ENCODE assay signal across 11 cellular contexts in the genomic region with DNA sequence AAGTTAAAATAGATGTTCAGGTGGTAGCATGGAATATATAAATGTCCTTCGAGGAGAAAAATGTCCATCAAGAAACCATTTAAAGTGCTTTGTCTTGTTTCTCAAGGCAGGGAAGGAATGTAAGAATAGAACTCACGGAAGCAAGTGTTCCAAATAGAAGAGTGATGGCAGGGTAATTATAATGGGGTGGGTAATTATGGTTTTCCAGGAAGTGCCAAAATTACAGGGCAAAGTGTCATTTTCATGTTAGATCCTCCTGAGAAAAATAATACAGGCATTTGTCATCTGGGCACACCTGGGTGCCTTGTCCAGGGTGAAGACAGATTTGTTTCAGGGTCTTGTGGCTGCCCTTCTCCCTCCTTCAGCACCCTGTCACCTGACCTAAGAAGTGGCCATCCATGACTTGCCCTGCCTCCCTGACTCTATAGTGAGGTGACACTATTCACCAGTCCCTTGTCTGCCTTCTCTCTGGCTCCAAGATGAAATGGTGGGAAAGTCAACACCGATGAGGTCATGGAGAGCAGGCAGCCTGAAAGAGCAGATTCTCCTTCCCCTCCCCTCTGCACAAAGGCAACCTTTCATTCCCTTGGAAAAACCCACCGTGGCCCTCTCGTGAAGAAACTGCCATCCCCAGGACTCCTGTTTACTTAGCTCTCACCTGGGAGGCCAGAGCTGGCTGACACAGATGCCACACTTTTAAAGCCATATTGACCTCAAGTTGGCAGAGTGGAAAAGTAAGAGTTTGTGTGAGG. TPM values are rescaled to one million over a fixed set of nuclear protein-coding genes. Genes with fewer than 3 reads are reported as not detected.
DNase-seq lines count a peak whose midpoint lies in the region; ATAC-seq and TF ChIP-seq lines count a peak whose summit lies in the region.
"Had no signal": no experiment of that assay in that cellular context is flagged by ENCODE, and none has a peak within 500 bp of the region (broad histone marks: within the 10 kb centered on the region; RNA-seq: fewer than 3 reads in every experiment).

No MANE protein-coding gene starts in this region.

- TF ChIP-seq CTCF in HEK293 (tag by site-specific recombination; IDR thresholded peaks at IDR 0.05) (no peak), testis (IDR thresholded peaks at IDR 0.05) (no peak)

- H3K9me3 ChIP-seq in HEK293 (ENCODE audit: control insufficient read depth, insufficient read depth, low read depth, low read length) (no peaks in the 10 kb centered on the region), testis (no peaks in the 10 kb centered on the region), aorta (ENCODE audit: control insufficient read depth, low read length) (no peaks in the 10 kb centered on the region)

- CTCF ChIA-PET in HEK293 (lab: Yijun Ruan, JAX), result no interaction called here

- intact Hi-C loops in left colon (cut with DNase I, micrococcal nuclease), result no loop called here
- intact Hi-C loops in testis (cut with DNase I; ENCODE audit: low total_unique reads), result no loop called here
- intact Hi-C loops in aorta (cut with DNase I), result no loop called here

- no peaks in the 10 kb centered on the region for H3K4me1 ChIP-seq in HEK293 (ENCODE audit: control insufficient read depth, insufficient read depth, low read length)
- no peaks in the 10 kb centered on the region for H3K4me1 ChIP-seq in testis
- H3K4me1 ChIP-seq in aorta (ENCODE audit: control insufficient read depth in 1 of 2, insufficient read depth in 2 of 2, low read length in 2 of 2), result no peaks in the 10 kb centered on the region

- no peak overlapping the region for H3K27ac ChIP-seq in HEK293 (ENCODE audit: extremely low read depth, low read depth, low read length)
- no peak overlapping the region for H3K27ac ChIP-seq in testis
- H3K27ac ChIP-seq in aorta (ENCODE audit: low read depth in 1 of 2, low read length in 2 of 2), result no peak overlapping the region

- whole genome bisulfite sequencing in testis, 2 donors, result 79 to 92% methylated on average over 5 of the region's 5 CpGs
- 66 to 71% methylated on average over 5 of the region's 5 CpGs for WGBS in aorta, 2 donors

- ATAC-seq in left colon, result peak; percentile 67
- no peak for ATAC-seq in aorta (ENCODE audit: low FRiP score)
- ATAC-seq: activated naive CD8-positive, alpha-beta T cell treated with anti-CD3 and anti-CD28 coated beads, Interleukin-2, amount 50 U/mL, for 24 hours had no signal

- H3K27me3 ChIP-seq in testis (no peaks in the 10 kb centered on the region), aorta (ENCODE audit: control insufficient read depth in 1 of 2, insufficient read depth in 2 of 2, low read length in 1 of 2) (no peaks in the 10 kb centered on the region)

- POLR2A ChIA-PET in HEK293 (lab: Yijun Ruan, JAX), result no interaction called here

- no peak for TF ChIP-seq POLR2A in testis (IDR thresholded peaks at IDR 0.05)

- DNase-seq in COLO668 (lab: John Stamatoyannopoulos, UW; ENCODE audit: unreplicated experiment) (peak; percentile 24), NCI-H748 treated with DMSO at 0.1 percent for 48 hours (lab: John Stamatoyannopoulos, UW) (peak; percentile 25), left colon (no peak), testis (no peak), RPMI8226 (no peak), OCI-M1 (lab: John Stamatoyannopoulos, UW) (no peak), aorta (no peak)
- DNase-seq: activated CD4-positive, alpha-beta memory T cell treated with anti-CD3 and anti-CD28 coated beads, Interleukin-2, amount 10 ng/mL, durations not matched to agents 7 days and 5 days; activated naive CD8-positive, alpha-beta T cell treated with anti-CD3 and anti-CD28 coated beads, Interleukin-2, amount 50 U/mL, for 24 hours; effector CD8-positive, alpha-beta T cell had no signal

- no peak overlapping the region for H3K4me3 ChIP-seq in HEK293 (ENCODE audit: low read depth, low read length)
- no peak overlapping the region for H3K4me3 ChIP-seq in testis
- no peak overlapping the region for H3K4me3 ChIP-seq in aorta (ENCODE audit: low read length in 2 of 2)

- H3K36me3 ChIP-seq in HEK293 (ENCODE audit: control insufficient read depth in 2 of 2, insufficient read depth in 1 of 2, low read length in 2 of 2) (no peaks in the 10 kb centered on the region), testis (ENCODE audit: low read depth, missing control alignments) (no peaks in the 10 kb centered on the region), aorta (ENCODE audit: control insufficient read depth in 1 of 2, insufficient read depth in 2 of 2, low read length in 1 of 2) (no peaks in the 10 kb centered on the region)

TF ChIP-seq in HEK293, 187 proteins besides CTCF, POLR2A, EP300 and RAD21:
- TF ChIP-seq, protein P1, sequence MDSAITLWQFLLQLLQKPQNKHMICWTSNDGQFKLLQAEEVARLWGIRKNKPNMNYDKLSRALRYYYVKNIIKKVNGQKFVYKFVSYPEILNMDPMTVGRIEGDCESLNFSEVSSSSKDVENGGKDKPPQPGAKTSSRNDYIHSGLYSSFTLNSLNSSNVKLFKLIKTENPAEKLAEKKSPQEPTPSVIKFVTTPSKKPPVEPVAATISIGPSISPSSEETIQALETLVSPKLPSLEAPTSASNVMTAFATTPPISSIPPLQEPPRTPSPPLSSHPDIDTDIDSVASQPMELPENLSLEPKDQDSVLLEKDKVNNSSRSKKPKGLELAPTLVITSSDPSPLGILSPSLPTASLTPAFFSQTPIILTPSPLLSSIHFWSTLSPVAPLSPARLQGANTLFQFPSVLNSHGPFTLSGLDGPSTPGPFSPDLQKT (IDR thresholded peaks at IDR 0.05; ENCODE audit: borderline replicate concordance, low read depth, low read length), result no peak
- TF ChIP-seq, protein P2, sequence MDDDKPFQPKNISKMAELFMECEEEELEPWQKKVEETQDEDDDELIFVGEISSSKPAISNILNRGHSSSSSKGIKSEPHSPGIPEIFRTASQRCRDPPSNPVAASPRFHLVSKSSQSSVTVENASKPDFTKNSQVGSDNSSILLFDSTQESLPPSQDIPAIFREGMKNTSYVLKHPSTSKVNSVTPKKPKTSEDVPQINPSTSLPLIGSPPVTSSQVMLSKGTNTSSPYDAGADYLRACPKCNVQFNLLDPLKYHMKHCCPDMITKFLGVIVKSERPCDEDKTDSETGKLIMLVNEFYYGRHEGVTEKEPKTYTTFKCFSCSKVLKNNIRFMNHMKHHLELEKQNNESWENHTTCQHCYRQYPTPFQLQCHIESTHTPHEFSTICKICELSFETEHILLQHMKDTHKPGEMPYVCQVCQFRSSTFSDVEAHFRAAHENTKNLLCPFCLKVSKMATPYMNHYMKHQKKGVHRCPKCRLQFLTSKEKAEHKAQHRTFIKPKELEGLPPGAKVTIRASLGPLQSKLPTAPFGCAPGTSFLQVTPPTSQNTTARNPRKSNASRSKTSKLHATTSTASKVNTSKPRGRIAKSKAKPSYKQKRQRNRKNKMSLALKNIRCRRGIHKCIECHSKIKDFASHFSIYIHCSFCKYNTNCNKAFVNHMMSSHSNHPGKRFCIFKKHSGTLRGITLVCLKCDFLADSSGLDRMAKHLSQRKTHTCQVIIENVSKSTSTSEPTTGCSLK (tag by site-specific recombination; IDR thresholded peaks at IDR 0.05), result no peak
- peak; percentile 45; the same call in 1 of the 2 replicates for TF ChIP-seq SP7 (tag by site-specific recombination; IDR thresholded peaks at IDR 0.05)
TF ChIP-seq in HEK293: peak in this region for 1.

RNA-seq across cellular contexts. Expression of a gene that starts 45.1 kb away (rescaled TPM):
- total RNA-seq in left colon, result 10 to 100 TPM; 17.6 to 18.7 TPM
- 10 to 100 TPM; 35.8 to 61.0 TPM for total RNA-seq in testis
- 19.6 TPM for polyA plus RNA-seq in testis (ENCODE audit: insufficient read depth, low read depth, low replicate concordance)
- 100 to 1,000 TPM in 1 of 2 donors, 10 to 100 TPM in 1; 82.1 to 118 TPM for total RNA-seq in aorta
- 10 to 100 TPM; 12.4 to 29.3 TPM for polyA plus RNA-seq in aorta
- total RNA-seq: activated CD4-positive, alpha-beta memory T cell treated with anti-CD3 and anti-CD28 coated beads, Interleukin-2, amount 10 ng/mL, durations not matched to agents 7 days and 5 days had no signal

Comparison
In these comparisons a context has a peak if more than half of its experiments do, and no peak if none do; other contexts are left out.
1. DNase-seq: peak in COLO668 (single experiment) and NCI-H748 treated with DMSO at 0.1 percent for 48 hours (single experiment); none in left colon (0 of 2), testis (single experiment), RPMI8226 (single experiment), OCI-M1 (single experiment) and aorta (0 of 2).